Comparison of ENCODE assay signal across 9 cellular contexts in the genomic region with DNA sequence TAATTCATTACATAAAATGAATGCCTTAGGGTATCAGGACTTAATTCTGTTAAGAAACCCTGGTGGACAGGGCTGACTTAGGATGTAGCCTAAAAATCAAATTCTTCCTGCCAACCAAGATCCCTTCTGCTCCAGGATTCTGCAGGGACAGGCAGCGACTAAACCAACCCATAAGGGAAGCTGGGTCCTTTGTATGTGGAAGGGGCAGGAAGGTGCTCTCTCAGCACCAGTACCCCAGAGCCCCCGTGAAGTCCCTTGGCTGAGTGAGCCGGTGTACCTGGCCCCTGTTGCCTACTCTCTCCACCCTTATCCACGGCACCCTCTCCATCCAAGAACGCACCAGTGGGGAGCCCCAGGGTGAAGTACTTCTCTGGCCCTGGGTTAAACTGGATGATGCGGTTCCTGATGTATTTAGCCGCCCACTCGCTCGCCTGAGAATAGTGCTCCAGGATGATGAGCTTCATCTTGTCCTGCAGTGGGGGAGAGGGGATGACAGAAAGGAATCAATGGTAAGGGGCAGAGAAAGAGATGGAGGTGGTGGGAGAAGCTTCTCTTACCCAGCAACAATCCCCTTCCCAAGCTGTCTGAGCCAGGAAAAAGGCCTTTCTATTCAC. TPM values are rescaled to one million over a fixed set of nuclear protein-coding genes. Genes with fewer than 3 reads are reported as not detected.
DNase-seq lines count a peak whose midpoint lies in the region; ATAC-seq and TF ChIP-seq lines count a peak whose summit lies in the region.
"Had no signal": no experiment of that assay in that cellular context is flagged by ENCODE, and none has a peak within 500 bp of the region (broad histone marks: within the 10 kb centered on the region; RNA-seq: fewer than 3 reads in every experiment).

No MANE protein-coding gene starts in this region.

- TF ChIP-seq POLR2A in sigmoid colon (IDR thresholded peaks at IDR 0.05) = no peak

- H3K27ac Mint-ChIP-seq in GM23338 = no peak overlapping the region
- H3K27ac Mint-ChIP-seq in activated CD4-positive, alpha-beta memory T cell treated with anti-CD3 and anti-CD28 coated beads, Interleukin-2, amount 10 ng/mL, durations not matched to agents 7 days and 5 days = no peak overlapping the region

- peaks cover 13% of the 10 kb centered on the region for H3K4me1 Mint-ChIP-seq in GM23338
- peaks cover 66% of the 10 kb centered on the region for H3K4me1 Mint-ChIP-seq in activated CD4-positive, alpha-beta memory T cell treated with anti-CD3 and anti-CD28 coated beads, Interleukin-2, amount 10 ng/mL, durations not matched to agents 7 days and 5 days

- H3K4me2 ChIP-seq in GM23338 = peak overlapping the region; percentile 96

- no peak for DNase-seq in GM23338 (ENCODE audit: low spot score)
- DNase-seq in activated CD4-positive, alpha-beta memory T cell treated with anti-CD3 and anti-CD28 coated beads, Interleukin-2, amount 10 ng/mL, durations not matched to agents 7 days and 5 days = no peak
- no peak for DNase-seq in fibroblast of pulmonary artery (ENCODE audit: low read depth)
- no peak for DNase-seq in sigmoid colon
- DNase-seq in NCI-H2171 (lab: John Stamatoyannopoulos, UW) = no peak
- no peak for DNase-seq in AG08396 (ENCODE audit: low spot score)

- peaks cover 7% of the 10 kb centered on the region; the same call in 1 of the 2 replicates for H3K36me3 ChIP-seq in GM23338 (ENCODE audit: insufficient read depth)
- peaks cover 0 to 31% (median 1%) of the 10 kb centered on the region in 4 donors for H3K36me3 ChIP-seq in sigmoid colon

- no peaks in the 10 kb centered on the region for H4K20me1 ChIP-seq in GM23338 (replicated peaks; ENCODE audit: insufficient read depth)

- H3K9me3 ChIP-seq in sigmoid colon = no peaks in the 10 kb centered on the region
- H3K9me3 ChIP-seq: SJSA1 had no signal

- H3K4me1 ChIP-seq in GM23338 (ENCODE audit: insufficient read depth) (peaks cover 6% of the 10 kb centered on the region; the same call in 1 of the 2 replicates), sigmoid colon (peaks cover 0 to 29% (median 18%) of the 10 kb centered on the region in 4 donors)

- no peak overlapping the region for H2AFZ ChIP-seq in GM23338

- H3K4me3 ChIP-seq in GM23338 (peak overlapping the region; percentile 88; the same call in 1 of the 2 replicates), fibroblast of pulmonary artery (replicated peaks; ENCODE audit: low read depth, low read length) (peak overlapping the region; percentile 94), sigmoid colon (peak overlapping the region in 3 of 4 donors; percentile 71 to 83 (median 78))

- H3K36me3 Mint-ChIP-seq in GM23338 (ENCODE audit: low read depth) = peaks cover 23% of the 10 kb centered on the region
- H3K36me3 Mint-ChIP-seq in activated CD4-positive, alpha-beta memory T cell treated with anti-CD3 and anti-CD28 coated beads, Interleukin-2, amount 10 ng/mL, durations not matched to agents 7 days and 5 days (ENCODE audit: low read depth) = peaks cover 25% of the 10 kb centered on the region

- H3K4me3 Mint-ChIP-seq in GM23338 = peak overlapping the region; percentile 91
- peak overlapping the region; percentile 79 for H3K4me3 Mint-ChIP-seq in activated CD4-positive, alpha-beta memory T cell treated with anti-CD3 and anti-CD28 coated beads, Interleukin-2, amount 10 ng/mL, durations not matched to agents 7 days and 5 days

- 0 out of 2 replicates have a peak, but pooled peaks cover 6% of the 10 kb centered on the region for H3F3A ChIP-seq in GM23338 (replicated peaks; ENCODE audit: low read depth)

- ATAC-seq in GM23338 = no peak
- no peak for ATAC-seq in HG03520 (IDR thresholded peaks at IDR 0.05; ENCODE audit: unreplicated experiment)
- no peak for ATAC-seq in GM21367 (IDR thresholded peaks at IDR 0.05; ENCODE audit: unreplicated experiment)

- WGBS in sigmoid colon, 2 donors = 93 to 96% methylated on average over 9 of the region's 9 CpGs

- no peak for TF ChIP-seq EP300 in sigmoid colon (IDR thresholded peaks at IDR 0.05)

- POLR2A ChIA-PET in activated CD4-positive, alpha-beta memory T cell treated with anti-CD3 and anti-CD28 coated beads, Interleukin-2, amount 10 ng/mL, durations not matched to agents 7 days and 5 days (lab: Charles Lee) = interaction anchor here (0.6 to 7.0 kb wide), 12 partner anchors 11 to 329 kb away, joined by 3 to 128 read pairs (median 4); partner anchors contain the start of genes NDFIP1 and RNF14

- H3K9me2 ChIP-seq in GM23338 (ENCODE audit: insufficient read depth) = no peaks in the 10 kb centered on the region

- CTCF ChIA-PET in activated CD4-positive, alpha-beta memory T cell treated with anti-CD3 and anti-CD28 coated beads, Interleukin-2, amount 10 ng/mL, durations not matched to agents 7 days and 5 days (lab: Charles Lee) = interaction anchor here (0.6 to 13.0 kb wide), 25 partner anchors 10 to 320 kb away, joined by 3 to 180 read pairs (median 6); partner anchors contain the start of genes NDFIP1 and RNF14

- no peaks in the 10 kb centered on the region for H3K27me3 ChIP-seq in GM23338 (ENCODE audit: insufficient read depth)
- H3K27me3 ChIP-seq in sigmoid colon = no peaks in the 10 kb centered on the region
- H3K27me3 ChIP-seq: SJSA1 had no signal

- no peak overlapping the region for H3K27ac ChIP-seq in GM23338 (ENCODE audit: low read depth)
- peak overlapping the region; percentile 83 to 87 (median 86) for H3K27ac ChIP-seq in sigmoid colon

- intact Hi-C loops in sigmoid colon (cut with DNase I) = loop anchor here (2.0 to 10.0 kb wide), 4 partner anchors 43 to 343 kb away; partner anchors contain the start of genes NDFIP1 and RNF14

- TF ChIP-seq CTCF in GM23338 (conservative IDR thresholded peaks at IDR 0.05; ENCODE audit: low read depth in 2 of 2) (no peak), fibroblast of pulmonary artery (IDR thresholded peaks at IDR 0.05; ENCODE audit: low read length, missing control alignments) (no peak), sigmoid colon (IDR thresholded peaks at IDR 0.05) (no peak)

- no peaks in the 10 kb centered on the region; the same call in 1 of the 2 replicates for H3K79me2 ChIP-seq in GM23338 (replicated peaks; ENCODE audit: insufficient read depth)

- no peaks in the 10 kb centered on the region for H3K9me3 Mint-ChIP-seq in GM23338
- H3K9me3 Mint-ChIP-seq in activated CD4-positive, alpha-beta memory T cell treated with anti-CD3 and anti-CD28 coated beads, Interleukin-2, amount 10 ng/mL, durations not matched to agents 7 days and 5 days = peaks cover 3% of the 10 kb centered on the region

- H3K27me3 Mint-ChIP-seq in GM23338 (ENCODE audit: insufficient read depth, low read depth, poor library complexity) = peaks cover 7% of the 10 kb centered on the region
- no peaks in the 10 kb centered on the region for H3K27me3 Mint-ChIP-seq in activated CD4-positive, alpha-beta memory T cell treated with anti-CD3 and anti-CD28 coated beads, Interleukin-2, amount 10 ng/mL, durations not matched to agents 7 days and 5 days

TF ChIP-seq in GM23338, 12 proteins besides CTCF, POLR2A, EP300 and RAD21 (continues in another document):
- no peak for TF ChIP-seq EZH2 (IDR thresholded peaks at IDR 0.05; ENCODE audit: low read depth, unreplicated experiment)
- no peak for TF ChIP-seq CREB1 (CRISPR knock-in tag; IDR thresholded peaks at IDR 0.05; ENCODE audit: low read depth)
- no peak for TF ChIP-seq EZH2phosphoT487 (IDR thresholded peaks at IDR 0.05; ENCODE audit: unreplicated experiment)

RNA-seq across cellular contexts. Expression of gene GNPDA1, which starts 1.1 kb away (rescaled TPM):
- 117 and 149 TPM in 2 replicates for total RNA-seq in GM23338 (2014; rRNA removed; shearing (Covaris generic))
- polyA plus RNA-seq in GM23338 (2016; fragmentation: Nextera tagmentation; extraction: Ambion mirVana) (47.0 and 47.6 TPM in 2 replicates), sigmoid colon (10 to 100 TPM; 18.6 to 26.6 (median 19.3) TPM)
- 10 to 100 TPM; 27.1 to 32.1 TPM for total RNA-seq in activated CD4-positive, alpha-beta memory T cell treated with anti-CD3 and anti-CD28 coated beads, Interleukin-2, amount 10 ng/mL, durations not matched to agents 7 days and 5 days
- 10 to 100 TPM; 23.0 to 58.1 (median 27.7) TPM for total RNA-seq in sigmoid colon

RNA-seq across cellular contexts. Expression of gene RNF14, which starts 42.8 kb away (rescaled TPM):
- total RNA-seq in GM23338 (2014; rRNA removed; shearing (Covaris generic)) = 18.1 and 19.0 TPM in 2 replicates
- polyA plus RNA-seq in GM23338 (2016; fragmentation: Nextera tagmentation; extraction: Ambion mirVana) = 4.5 and 8.9 TPM in 2 replicates
- 10 to 100 TPM; 32.5 to 35.7 TPM for total RNA-seq in activated CD4-positive, alpha-beta memory T cell treated with anti-CD3 and anti-CD28 coated beads, Interleukin-2, amount 10 ng/mL, durations not matched to agents 7 days and 5 days
- total RNA-seq in sigmoid colon = 10 to 100 TPM; 30.7 to 70.1 (median 53.5) TPM
- polyA plus RNA-seq in sigmoid colon = 10 to 100 TPM; 31.5 to 43.2 (median 42.6) TPM

RNA-seq across cellular contexts. Expression of gene PCDH12, which starts 53.7 kb away (rescaled TPM):
- total RNA-seq in GM23338 (2014; rRNA removed; shearing (Covaris generic)) = 0.12 and 0.14 TPM in 2 replicates
- polyA plus RNA-seq in GM23338 (2016; fragmentation: Nextera tagmentation; extraction: Ambion mirVana) = 0.29 and 0.33 TPM in 2 replicates
- total RNA-seq in activated CD4-positive, alpha-beta memory T cell treated with anti-CD3 and anti-CD28 coated beads, Interleukin-2, amount 10 ng/mL, durations not matched to agents 7 days and 5 days = 1 to 10 TPM; 2.0 to 2.2 TPM
- 1 to 10 TPM in 3 of 4 donors, under 1 TPM in 1; 0.55 to 6.2 (median 2.9) TPM for total RNA-seq in sigmoid colon
- under 1 TPM; 0.23 to 0.69 (median 0.60) TPM for polyA plus RNA-seq in sigmoid colon
- total RNA-seq: SJSA1 had no signal
